Comparison of ENCODE assay signal across 18 cellular contexts in the genomic region with DNA sequence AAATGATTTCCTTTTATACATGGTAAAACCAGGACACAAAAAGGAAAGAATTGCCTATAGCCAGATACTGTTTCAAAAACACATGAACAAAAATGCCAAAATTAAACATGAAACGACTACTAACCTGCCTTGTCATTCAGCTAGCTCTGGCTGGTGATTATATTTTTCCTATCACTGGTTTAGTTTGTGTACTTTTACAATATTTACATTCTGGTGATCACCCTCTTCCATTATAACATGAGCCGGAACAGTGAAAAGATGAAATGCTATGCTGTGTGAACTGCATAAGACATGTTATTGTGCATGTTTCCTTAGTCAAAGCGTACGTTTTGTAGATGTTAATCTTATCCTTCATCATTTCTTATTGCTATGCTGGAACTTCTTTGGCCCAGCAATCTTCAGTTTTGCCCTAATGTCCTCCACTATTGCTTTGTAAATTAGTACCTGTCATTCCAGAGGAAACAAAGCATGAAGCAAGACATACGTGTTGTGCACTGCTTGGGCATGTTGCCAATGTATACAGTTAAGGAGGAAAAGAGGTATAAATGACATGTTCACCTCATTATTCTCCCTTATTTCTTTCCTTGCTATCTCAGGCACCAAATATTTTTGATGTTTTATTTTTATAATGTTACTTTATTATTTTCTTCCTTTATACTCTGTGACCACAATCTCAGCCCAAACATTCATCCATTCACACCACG.
A peak's percentile ranks its signal among the peaks of the same experiment; 100 is the strongest.
DNase-seq lines count a peak whose midpoint lies in the region; ATAC-seq, FAIRE-seq and TF ChIP-seq lines count a peak whose summit lies in the region.
"Had no signal": no experiment of that assay in that cellular context is flagged by ENCODE, and none has a peak within 500 bp of the region (broad histone marks: within the 10 kb centered on the region; RNA-seq: fewer than 3 reads in every experiment).

No MANE protein-coding gene starts in this region.

- no peak for DNase-seq in GM12892 (ENCODE audit: insufficient read length)
- peak; percentile 72 for DNase-seq in NCI-H2029 (lab: John Stamatoyannopoulos, UW)
- peak; percentile 74 for DNase-seq in bronchial epithelial cell (ENCODE audit: low read depth)
- no peak for DNase-seq in pancreas
- DNase-seq in GM03348 (ENCODE audit: low spot score) = no peak
- DNase-seq: activated CD4-positive, alpha-beta T cell treated with anti-CD3 and anti-CD28 coated beads for 36 hours; activated T-cell treated with anti-CD3 and anti-CD28 coated beads, Interleukin-2, amount 50 U/mL, for 1 hour; central memory CD4-positive, alpha-beta T cell; DND-41; head of caudate nucleus; islet precursor cell; RPMI8226; stimulated activated naive CD4-positive, alpha-beta T cell treated with Interleukin-2 at 50 U/mL for 16 hours had no signal

- TF ChIP-seq POLR2A in GM12892 (IDR thresholded peaks at IDR 0.05; ENCODE audit: low read depth, low read length) = no peak

- peaks cover 7 to 24% (median 14%) of the 10 kb centered on the region in 3 donors for H3K4me1 ChIP-seq in pancreas

- peak; percentile 64 for FAIRE-seq in GM12892 (lab: Jason Lieb, UNC)
- no peak for FAIRE-seq in bronchial epithelial cell (lab: Jason Lieb, UNC)
- FAIRE-seq in pancreas (lab: Jason Lieb, UNC) = no peak
- FAIRE-seq: H1, HTR-8/SVneo had no signal

- intact Hi-C loops in pancreas (cut with DNase I) = no loop called here

- peak; percentile 52 to 80 (median 72) for ATAC-seq in pancreas
- no peak for ATAC-seq in HG03354 (IDR thresholded peaks at IDR 0.05; ENCODE audit: poor library complexity, severe bottlenecking, unreplicated experiment)
- no peak for ATAC-seq in HG03175 (IDR thresholded peaks at IDR 0.05; ENCODE audit: unreplicated experiment)
- ATAC-seq: activated CD4-positive, alpha-beta T cell treated with anti-CD3 and anti-CD28 coated beads for 36 hours had no signal

- H3K27me3 ChIP-seq in bronchial epithelial cell (ENCODE audit: control insufficient read depth, insufficient read depth, low read length) (no peaks in the 10 kb centered on the region), pancreas (no peaks in the 10 kb centered on the region)

- H3K36me3 ChIP-seq in bronchial epithelial cell (ENCODE audit: control insufficient read depth, insufficient read depth, low read length) (no peaks in the 10 kb centered on the region), pancreas (no peaks in the 10 kb centered on the region)

- H3K4me3 ChIP-seq in bronchial epithelial cell (ENCODE audit: low read depth, low read length) (no peak overlapping the region), pancreas (no peak overlapping the region)
- H3K4me3 ChIP-seq: skin epidermis had no signal

- H3K27ac ChIP-seq in pancreas = no peak overlapping the region
- H3K27ac ChIP-seq: skin epidermis had no signal

- WGBS in pancreas, 2 donors = 34 to 39% methylated on average over 6 of the region's 6 CpGs

- no peaks in the 10 kb centered on the region for H3K9me3 ChIP-seq in pancreas

- TF ChIP-seq CTCF in bronchial epithelial cell (IDR thresholded peaks at IDR 0.05; ENCODE audit: insufficient read depth, low read length, severe bottlenecking) = no peak
- no peak for TF ChIP-seq CTCF in pancreas (IDR thresholded peaks at IDR 0.05)

Comparison
In these comparisons a context has a peak if more than half of its experiments do, and no peak if none do; other contexts are left out.
1. DNase-seq: peak in NCI-H2029 (single experiment) and bronchial epithelial cell (single experiment); none in GM12892 (single experiment), pancreas (0 of 6) and GM03348 (single experiment).
2. ATAC-seq: peak in pancreas (4 of 4); none in HG03354 (single experiment) and HG03175 (single experiment).